Comparison of ENCODE assay signal across 30 cellular contexts in the genomic region with DNA sequence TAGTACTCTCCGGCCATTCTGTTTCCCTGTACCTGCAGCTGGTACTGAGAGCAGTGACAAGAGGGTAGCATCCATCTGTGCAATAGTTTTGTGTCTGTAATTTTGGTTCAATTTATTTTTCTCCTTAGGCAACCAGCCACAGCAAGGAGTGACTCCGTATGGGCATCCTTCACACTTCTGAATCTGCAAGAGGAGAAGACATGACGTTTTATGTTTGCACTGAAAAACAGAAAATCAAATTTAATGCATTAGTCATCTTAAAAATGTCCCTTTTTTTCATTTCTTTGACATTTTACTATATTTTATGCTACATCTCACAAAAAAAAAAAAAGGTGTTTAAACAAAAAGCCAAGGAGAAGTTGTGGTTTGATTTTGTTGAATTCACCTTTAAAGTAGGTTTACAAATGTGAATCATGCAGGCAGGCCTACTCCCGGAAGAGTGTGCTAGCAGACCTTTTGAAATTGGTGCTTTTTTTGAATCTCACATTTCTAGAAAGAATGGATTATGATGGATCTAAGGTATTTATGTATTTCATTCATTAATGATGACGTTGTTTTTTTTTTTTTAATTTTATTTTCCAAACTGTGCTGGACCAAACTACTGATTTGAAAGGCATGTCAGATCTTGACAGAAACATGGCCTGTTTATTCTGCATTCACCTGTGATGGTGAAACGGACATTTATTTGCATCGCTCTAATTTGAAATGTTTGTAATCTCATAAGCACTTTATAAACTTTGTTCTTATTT. TPM values are rescaled to one million over a fixed set of nuclear protein-coding genes. Genes with fewer than 3 reads are reported as not detected.
"Had no signal": no experiment of that assay in that cellular context is flagged by ENCODE, and none has a peak within 500 bp of the region (broad histone marks: within the 10 kb centered on the region; RNA-seq: fewer than 3 reads in every experiment).

No MANE protein-coding gene starts in this region.

- H3K27ac ChIP-seq: body of pancreas, cardiac muscle cell, Peyer's patch had no signal

- H3K4me1 ChIP-seq: body of pancreas, Peyer's patch had no signal

- H3K36me3 Mint-ChIP-seq: activated naive CD4-positive, alpha-beta T cell treated with anti-CD3 and anti-CD28 coated beads, Interleukin-2, amount 50 U/mL, for 24 hours had no signal

- H3K4me3 Mint-ChIP-seq: activated CD8-positive, alpha-beta T cell treated with anti-CD3 and anti-CD28 coated beads, Interleukin-2, amount 10 ng/mL, durations not matched to agents 7 days and 5 days; activated naive CD4-positive, alpha-beta T cell treated with anti-CD3 and anti-CD28 coated beads, Interleukin-2, amount 50 U/mL, for 24 hours; activated T-helper 1 cell treated with anti-CD3 and anti-CD28 coated beads, Interleukin-12 subunit alpha, Interleukin-12 subunit beta, Interleukin-2, Interleukin-4 antibody, amounts not matched to agents 30 ng/mL and 10 ng/mL and 1 ng/mL, durations not matched to agents 14 hours and 24 hours and 36 hours; T-helper 17 cell; WTC11 had no signal

- H3K27me3 ChIP-seq: body of pancreas, cardiac muscle cell, MG63, Peyer's patch had no signal

- H3K9me3 Mint-ChIP-seq: activated naive CD4-positive, alpha-beta T cell treated with anti-CD3 and anti-CD28 coated beads, Interleukin-2, amount 50 U/mL, for 24 hours; activated T-helper 1 cell treated with anti-CD3 and anti-CD28 coated beads, Interleukin-12 subunit alpha, Interleukin-12 subunit beta, Interleukin-2, Interleukin-4 antibody, amounts not matched to agents 30 ng/mL and 10 ng/mL and 1 ng/mL, durations not matched to agents 14 hours and 24 hours and 36 hours had no signal

- H3K27ac Mint-ChIP-seq: activated CD8-positive, alpha-beta T cell treated with anti-CD3 and anti-CD28 coated beads, Interleukin-2, amount 10 ng/mL, durations not matched to agents 7 days and 5 days; activated naive CD4-positive, alpha-beta T cell treated with anti-CD3 and anti-CD28 coated beads, Interleukin-2, amount 50 U/mL, for 24 hours; activated T-helper 1 cell treated with anti-CD3 and anti-CD28 coated beads, Interleukin-12 subunit alpha, Interleukin-12 subunit beta, Interleukin-2, Interleukin-4 antibody, amounts not matched to agents 30 ng/mL and 10 ng/mL and 1 ng/mL, durations not matched to agents 14 hours and 24 hours and 36 hours; T-helper 17 cell; WTC11 had no signal

- H3K4me3 ChIP-seq: body of pancreas, cardiac muscle cell, MG63, Peyer's patch had no signal

- H3K4me1 Mint-ChIP-seq: activated naive CD4-positive, alpha-beta T cell treated with anti-CD3 and anti-CD28 coated beads, Interleukin-2, amount 50 U/mL, for 24 hours; T-helper 17 cell had no signal

- ATAC-seq: activated CD8-positive, alpha-beta T cell treated with anti-CD3 and anti-CD28 coated beads, Interleukin-2, amount 10 ng/mL, durations not matched to agents 7 days and 5 days; body of pancreas; T-helper 17 cell had no signal

- DNase-seq: activated CD4-positive, alpha-beta T cell treated with anti-CD3 and anti-CD28 coated beads for 48 hours; activated CD4-positive, alpha-beta T cell treated with anti-CD3 and anti-CD28 coated beads, Interleukin-2, amount 50 U/mL, for 4 hours; activated CD4-positive, CD25-positive, alpha-beta regulatory T cell treated with anti-CD3 and anti-CD28 coated beads, Interleukin-2, amount 50 U/mL, for 72 hours; activated CD8-positive, alpha-beta memory T cell treated with anti-CD3 and anti-CD28 coated beads, Interleukin-2, amount 50 U/mL, for 48 hours; activated CD8-positive, alpha-beta T cell treated with anti-CD3 and anti-CD28 coated beads, Interleukin-2, amount 10 ng/mL, durations not matched to agents 7 days and 5 days; activated effector memory CD4-positive, alpha-beta T cell treated with Interleukin-2 at 50 U/mL for 16 hours; activated naive CD4-positive, alpha-beta T cell; activated T-cell treated with anti-CD3 and anti-CD28 coated beads, Interleukin-2, amount 50 U/mL, for 1 hour; aorta; body of pancreas; cerebellar nuclear complex; KG1; MG63; NCI-H1092 treated with DMSO at 0.1 percent for 48 hours; NCI-H1417 treated with DMSO at 0.1 percent for 48 hours; NCI-H1694; NCI-H2029; NCI-H2107; NCI-H2171 treated with DMSO at 0.1 percent for 48 hours; NCI-H82; Peyer's patch; SHP77 treated with DMSO at 0.1 percent for 48 hours; T-helper 17 cell; T-helper 9 cell had no signal

- H3K9me3 ChIP-seq: body of pancreas, MG63, Peyer's patch had no signal

- H3K36me3 ChIP-seq: cardiac muscle cell, MG63, Peyer's patch had no signal

- H3K27me3 Mint-ChIP-seq: T-helper 17 cell had no signal

RNA-seq across cellular contexts. Expression of a gene that starts 28.1 kb away (rescaled TPM):
- total RNA-seq: activated CD8-positive, alpha-beta T cell treated with anti-CD3 and anti-CD28 coated beads, Interleukin-2, amount 10 ng/mL, durations not matched to agents 7 days and 5 days; activated T-helper 1 cell treated with anti-CD3 and anti-CD28 coated beads, Interleukin-12 subunit alpha, Interleukin-12 subunit beta, Interleukin-2, Interleukin-4 antibody, amounts not matched to agents 30 ng/mL and 10 ng/mL and 1 ng/mL, durations not matched to agents 14 hours and 24 hours and 36 hours had no signal

RNA-seq across cellular contexts. Expression of a gene that starts 48.2 kb away (rescaled TPM):
- total RNA-seq: activated CD8-positive, alpha-beta T cell treated with anti-CD3 and anti-CD28 coated beads, Interleukin-2, amount 10 ng/mL, durations not matched to agents 7 days and 5 days; activated T-helper 1 cell treated with anti-CD3 and anti-CD28 coated beads, Interleukin-12 subunit alpha, Interleukin-12 subunit beta, Interleukin-2, Interleukin-4 antibody, amounts not matched to agents 30 ng/mL and 10 ng/mL and 1 ng/mL, durations not matched to agents 14 hours and 24 hours and 36 hours; cardiac muscle cell; NCI-H460; SK-MEL-5; WTC11 had no signal
